ENCODE assay signal across 26 cellular contexts in the genomic region with DNA sequence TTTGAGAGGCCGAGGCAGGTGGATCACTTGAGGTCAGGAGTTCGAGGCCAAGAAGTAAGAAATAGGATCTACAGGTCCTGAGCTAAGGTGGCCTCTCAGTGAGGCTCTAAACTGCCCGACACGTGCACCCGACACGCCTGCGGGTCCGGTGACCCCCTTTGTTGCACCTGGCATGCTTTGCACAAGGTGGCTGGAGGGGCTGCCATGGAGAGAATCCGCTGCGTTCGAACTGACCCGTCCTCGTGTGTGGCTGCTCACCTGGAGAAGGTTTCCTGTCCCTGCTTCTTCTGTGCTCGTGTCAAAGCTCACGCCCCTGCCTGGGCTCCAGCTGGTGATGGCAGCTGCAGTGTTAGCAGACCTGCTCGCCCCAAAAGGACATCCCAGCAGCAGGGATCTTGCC. TPM values are rescaled to one million over a fixed set of nuclear protein-coding genes. Genes with fewer than 3 reads are reported as not detected.
"Had no signal": no experiment of that assay in that cellular context is flagged by ENCODE, and none has a peak within 500 bp of the region (broad histone marks: within the 10 kb centered on the region; RNA-seq: fewer than 3 reads in every experiment).

No MANE protein-coding gene starts in this region.

- H2AFZ ChIP-seq: parathyroid adenoma had no signal

- H3K4me3 ChIP-seq: coronary artery, gastrocnemius medialis, lung, mucosa of descending colon, right atrium auricular region, testis, transverse colon had no signal

- H3K36me3 ChIP-seq: gastrocnemius medialis, right atrium auricular region, transverse colon had no signal

- DNase-seq: activated CD4-positive, alpha-beta memory T cell treated with anti-CD3 and anti-CD28 coated beads, Interleukin-2, amount 10 ng/mL, durations not matched to agents 7 days and 5 days; activated CD4-positive, alpha-beta T cell treated with anti-CD3 and anti-CD28 coated beads, Interleukin-2, amount 10 ng/mL, durations not matched to agents 24 days and 14 days; activated CD8-positive, alpha-beta memory T cell treated with anti-CD3 and anti-CD28 coated beads, Interleukin-2, amount 50 U/mL, for 48 hours; anterior cingulate cortex; cerebellar nuclear complex; effector memory CD4-positive, alpha-beta T cell; gastrocnemius medialis; hippocampal formation; mesendoderm; nephron progenitor cell; SK-N-SH; stimulated activated CD4-positive, alpha-beta T cell treated with anti-CD3 and anti-CD28 coated beads, Interleukin-12 subunit alpha, Interleukin-12 subunit beta, amount 100 ng/mL, for 4 hours; stimulated activated CD4-positive, alpha-beta T cell treated with anti-CD3 and anti-CD28 coated beads, Interleukin-4, amount 100 ng/mL, for 1 hour; stimulated activated naive CD8-positive, alpha-beta T cell treated with anti-CD3 and anti-CD28 coated beads, Interleukin-15, Interleukin-2, amounts not matched to agents 100 U/mL and 50 U/mL, for 24 hours; SW 1271; T-helper 9 cell; testis; transverse colon had no signal

- H3K4me1 ChIP-seq: parathyroid adenoma had no signal

- H3K27me3 ChIP-seq: right atrium auricular region, testis had no signal

- H3K79me2 ChIP-seq: parathyroid adenoma had no signal

- ATAC-seq: activated CD4-positive, CD25-positive, alpha-beta regulatory T cell treated with anti-CD3 and anti-CD28 coated beads, Interleukin-2, amount 50 U/mL, for 24 hours; mucosa of descending colon; stimulated activated naive CD8-positive, alpha-beta T cell treated with anti-CD3 and anti-CD28 coated beads, Interleukin-15, Interleukin-2, amounts not matched to agents 100 U/mL and 50 U/mL, for 24 hours had no signal

- H3K27ac ChIP-seq: coronary artery, gastrocnemius medialis, parathyroid adenoma, right atrium auricular region, testis, transverse colon had no signal

- H3K4me2 ChIP-seq: SK-N-SH had no signal

- H3K9me3 ChIP-seq: gastrocnemius medialis, mucosa of descending colon, right atrium auricular region, SK-N-SH, testis, transverse colon had no signal

RNA-seq across cellular contexts. Expression of a gene that starts 5.7 kb away (rescaled TPM):
- total RNA-seq: activated CD4-positive, alpha-beta memory T cell treated with anti-CD3 and anti-CD28 coated beads, Interleukin-2, amount 10 ng/mL, durations not matched to agents 7 days and 5 days; epithelial cell of proximal tubule; myocyte had no signal
